In genomic region chr13:45024847-45025246, GRCh38 we compare ENCODE assay signal across 11 cellular contexts.
"Had no signal": no experiment of that assay in that cellular context is flagged by ENCODE, and none has a peak within 500 bp of the region (broad histone marks: within the 10 kb centered on the region; RNA-seq: fewer than 3 reads in every experiment).

No MANE protein-coding gene starts in this region.

- H3K4me1 ChIP-seq: HAP-1 had no signal

- H3K4me2 ChIP-seq: GM23338 had no signal

- H3K27ac ChIP-seq: GM23248 had no signal

- H3K27ac Mint-ChIP-seq: GM23338, H9, HFFc6 had no signal

- H3K9ac ChIP-seq: GM23248 had no signal

- DNase-seq: GM23248, GOT3, H7, H9, HCEC 1CT, HFFc6 had no signal

- H3K4me1 Mint-ChIP-seq: GM23338, H9 had no signal

- H3K4me3 Mint-ChIP-seq: GM23338, H9, HFFc6 had no signal

- ATAC-seq: GM23338, HCT116 had no signal

- FAIRE-seq: H1, H54 had no signal

- H3K9me3 ChIP-seq: HAP-1 had no signal

- H2AFZ ChIP-seq: GM23248, GM23338 had no signal

- H3K9me3 Mint-ChIP-seq: GM23338, H9, HFFc6 had no signal

- H3K4me3 ChIP-seq: GM23248, GM23338, HAP-1 had no signal
